In genomic region chr19:43774103-43774939, GRCh38 we compare ENCODE assay signal across 1 cellular context.
A peak's percentile ranks its signal among the peaks of the same experiment; 100 is the strongest.
TF ChIP-seq lines count a peak whose summit lies in the region.

No MANE protein-coding gene starts in this region.

TF ChIP-seq in HepG2, 621 proteins besides CTCF, POLR2A, EP300 and RAD21 (continued from another document and continues in another):
- TF ChIP-seq ZNF512B (CRISPR knock-in tag; IDR thresholded peaks at IDR 0.05; ENCODE audit: borderline replicate concordance) (no peak), SETDB1 (CRISPR knock-in tag; IDR thresholded peaks at IDR 0.05; ENCODE audit: borderline replicate concordance) (no peak), GMEB1 (CRISPR knock-in tag; IDR thresholded peaks at IDR 0.05; ENCODE audit: borderline replicate concordance) (no peak), ZNF556 (CRISPR knock-in tag; IDR thresholded peaks at IDR 0.05; ENCODE audit: borderline replicate concordance) (peak; percentile 44; the same call in 1 of the 2 replicates), ZBTB40 (IDR thresholded peaks at IDR 0.05) (no peak), ZBTB40 (CRISPR knock-in tag; IDR thresholded peaks at IDR 0.05) (0 out of 2 replicates have a peak, but pooled peaks have one; percentile 36), SMARCE1 (IDR thresholded peaks at IDR 0.05; ENCODE audit: borderline replicate concordance) (no peak), ELF1 (CRISPR knock-in tag; IDR thresholded peaks at IDR 0.05) (no peak; the same call in 1 of the 2 replicates), NONO (IDR thresholded peaks at IDR 0.05) (no peak), NONO (CRISPR knock-in tag; conservative IDR thresholded peaks at IDR 0.05) (no peak), ZMAT3 (CRISPR knock-in tag; conservative IDR thresholded peaks at IDR 0.05) (no peak), ZBTB39 (CRISPR knock-in tag; IDR thresholded peaks at IDR 0.05) (no peak), KLF11 (CRISPR knock-in tag; IDR thresholded peaks at IDR 0.05) (no peak), ETV5 (CRISPR knock-in tag; IDR thresholded peaks at IDR 0.05; ENCODE audit: borderline replicate concordance) (0 out of 2 replicates have a peak, but pooled peaks have one; percentile 10), NKX3-1 (CRISPR knock-in tag; IDR thresholded peaks at IDR 0.05) (no peak), CCAR2 (optimal IDR thresholded peaks at IDR 0.05; ENCODE audit: low read depth, low read length) (no peak), ATF5 (CRISPR knock-in tag; IDR thresholded peaks at IDR 0.05; ENCODE audit: low read depth) (0 out of 2 replicates have a peak, but pooled peaks have one; percentile 61), MXD3 (CRISPR knock-in tag; IDR thresholded peaks at IDR 0.05) (no peak; the same call in 1 of the 2 replicates), ZNF646 (CRISPR knock-in tag; IDR thresholded peaks at IDR 0.05) (no peak), ZBTB21 (CRISPR knock-in tag; IDR thresholded peaks at IDR 0.05) (no peak), ZNF253 (CRISPR knock-in tag; IDR thresholded peaks at IDR 0.05; ENCODE audit: borderline replicate concordance) (no peak), DRAP1 (CRISPR knock-in tag; IDR thresholded peaks at IDR 0.05) (no peak), ZNF672 (CRISPR knock-in tag; IDR thresholded peaks at IDR 0.05) (no peak), ZHX1 (CRISPR knock-in tag; IDR thresholded peaks at IDR 0.05; ENCODE audit: low read depth) (peak; percentile 75; the same call in 1 of the 2 replicates)
